Comparison of ENCODE assay signal across 1 cellular context in genomic region chr1:150579110-150579954, GRCh38.
TF ChIP-seq lines count a peak whose summit lies in the region.

Gene MCL1, minus strand, starts transcription at chr1:150579610. Its CDS starts 80 bp downstream, at chr1:150579530.

TF ChIP-seq in GM23338, 12 proteins besides CTCF, POLR2A, EP300 and RAD21 (continued from another document):
- no peak for TF ChIP-seq ZNF462 (CRISPR knock-in tag; IDR thresholded peaks at IDR 0.05)
- no peak for TF ChIP-seq ZNF331 (CRISPR knock-in tag; IDR thresholded peaks at IDR 0.05; ENCODE audit: low read depth)
- no peak for TF ChIP-seq REST (IDR thresholded peaks at IDR 0.05; ENCODE audit: unreplicated experiment)
- no peak for TF ChIP-seq EZH2 (IDR thresholded peaks at IDR 0.05; ENCODE audit: low read depth, unreplicated experiment)
- TF ChIP-seq EZH2phosphoT487 (IDR thresholded peaks at IDR 0.05; ENCODE audit: unreplicated experiment), result no peak
- peak; percentile 96 for TF ChIP-seq POLR2AphosphoS5 (IDR thresholded peaks at IDR 0.05; ENCODE audit: low read depth)
- peak; percentile 85 for TF ChIP-seq CREB1 (CRISPR knock-in tag; IDR thresholded peaks at IDR 0.05; ENCODE audit: low read depth)
- 0 out of 2 replicates have a peak, but pooled peaks have one; percentile 11 for TF ChIP-seq ETS1 (IDR thresholded peaks at IDR 0.05)
- TF ChIP-seq JUNB (IDR thresholded peaks at IDR 0.05; ENCODE audit: unreplicated experiment), result no peak
- TF ChIP-seq STAT1 (IDR thresholded peaks at IDR 0.05; ENCODE audit: unreplicated experiment), result no peak
TF ChIP-seq in GM23338: peak in this region for 3.
